In the genomic region with DNA sequence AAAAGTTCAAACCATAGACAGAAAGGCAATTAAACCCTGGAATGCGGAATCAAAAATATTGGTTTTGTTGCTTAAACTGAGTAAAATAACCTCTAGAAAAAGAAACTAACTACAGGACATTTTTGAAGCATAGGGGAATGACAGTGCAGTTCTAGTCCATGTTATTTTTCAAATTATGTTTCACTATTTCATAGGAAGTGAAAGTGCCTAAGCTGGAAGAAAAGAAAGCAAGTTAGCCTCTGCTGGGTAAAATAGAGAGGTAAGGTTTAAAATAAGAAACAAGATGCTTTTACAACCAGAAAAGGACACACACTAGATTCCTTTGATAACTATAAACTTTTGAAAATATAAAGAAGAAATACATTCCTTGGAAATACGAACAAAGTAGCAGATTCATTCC, we compare ENCODE assay signal across 11 cellular contexts. TPM values are rescaled to one million over a fixed set of nuclear protein-coding genes. Genes with fewer than 3 reads are reported as not detected.
DNase-seq lines count a peak whose midpoint lies in the region; ATAC-seq and TF ChIP-seq lines count a peak whose summit lies in the region.
"Had no signal": no experiment of that assay in that cellular context is flagged by ENCODE, and none has a peak within 500 bp of the region (broad histone marks: within the 10 kb centered on the region; RNA-seq: fewer than 3 reads in every experiment).

No MANE protein-coding gene starts in this region.

- no peak overlapping the region for H3K27ac Mint-ChIP-seq in activated naive CD4-positive, alpha-beta T cell treated with anti-CD3 and anti-CD28 coated beads for 36 hours
- H3K27ac Mint-ChIP-seq in activated CD4-positive, alpha-beta memory T cell treated with anti-CD3 and anti-CD28 coated beads, Interleukin-2, amount 10 ng/mL, durations not matched to agents 7 days and 5 days = peak overlapping the region; percentile 94
- H3K27ac Mint-ChIP-seq: brain had no signal

- H3K4me1 ChIP-seq in thoracic aorta (ENCODE audit: control insufficient read depth in 1 of 2, low read depth in 2 of 2) (no peaks in the 10 kb centered on the region), foreskin keratinocyte (no peaks in the 10 kb centered on the region), tibial artery (no peaks in the 10 kb centered on the region)

- TF ChIP-seq CTCF in thoracic aorta (IDR thresholded peaks at IDR 0.05) (no peak), foreskin keratinocyte (conservative IDR thresholded peaks at IDR 0.05) (no peak), tibial artery (IDR thresholded peaks at IDR 0.05) (no peak)

- no peaks in the 10 kb centered on the region for H3K36me3 ChIP-seq in thoracic aorta
- no peaks in the 10 kb centered on the region for H3K36me3 ChIP-seq in tibial artery

- no peaks in the 10 kb centered on the region for H3K27me3 Mint-ChIP-seq in activated naive CD4-positive, alpha-beta T cell treated with anti-CD3 and anti-CD28 coated beads for 36 hours (ENCODE audit: low read depth)
- H3K27me3 Mint-ChIP-seq in activated CD4-positive, alpha-beta memory T cell treated with anti-CD3 and anti-CD28 coated beads, Interleukin-2, amount 10 ng/mL, durations not matched to agents 7 days and 5 days = peaks cover 2% of the 10 kb centered on the region

- peak overlapping the region; percentile 43 for H3K4me3 Mint-ChIP-seq in activated naive CD4-positive, alpha-beta T cell treated with anti-CD3 and anti-CD28 coated beads for 36 hours
- H3K4me3 Mint-ChIP-seq in activated CD4-positive, alpha-beta memory T cell treated with anti-CD3 and anti-CD28 coated beads, Interleukin-2, amount 10 ng/mL, durations not matched to agents 7 days and 5 days = peak overlapping the region; percentile 92
- H3K4me3 Mint-ChIP-seq: brain had no signal

- peak; percentile 28 for ATAC-seq in HG03460 (IDR thresholded peaks at IDR 0.05; ENCODE audit: unreplicated experiment)
- ATAC-seq in thoracic aorta (ENCODE audit: insufficient number of reproducible peaks, low FRiP score, low read depth) = no peak
- no peak for ATAC-seq in HG02840 (IDR thresholded peaks at IDR 0.05; ENCODE audit: low FRiP score, unreplicated experiment)
- no peak for ATAC-seq in foreskin keratinocyte

- no peaks in the 10 kb centered on the region for H3K27me3 ChIP-seq in thoracic aorta (replicated peaks; ENCODE audit: insufficient read depth)
- no peaks in the 10 kb centered on the region for H3K27me3 ChIP-seq in foreskin keratinocyte
- no peaks in the 10 kb centered on the region for H3K27me3 ChIP-seq in tibial artery

- intact Hi-C loops in activated naive CD4-positive, alpha-beta T cell treated with anti-CD3 and anti-CD28 coated beads for 36 hours (cut with micrococcal nuclease) = loop anchor here (2.0 kb wide), 2 partner anchors 25 to 487 kb away; no protein-coding TSS in a partner anchor
- intact Hi-C loops in tibial artery (cut with DNase I; ENCODE audit: low total_unique reads) = no loop called here

- DNase-seq in activated naive CD4-positive, alpha-beta T cell treated with anti-CD3 and anti-CD28 coated beads for 36 hours = no peak
- DNase-seq in activated naive CD4-positive, alpha-beta T cell treated with Interleukin-2 at 50 U/mL for 16 hours = no peak
- DNase-seq in activated CD4-positive, alpha-beta memory T cell treated with anti-CD3 and anti-CD28 coated beads, Interleukin-2, amount 10 ng/mL, durations not matched to agents 7 days and 5 days = no peak
- DNase-seq in thoracic aorta (ENCODE audit: low spot score) (no peak), foreskin keratinocyte (no peak), tibial artery (no peak)
- DNase-seq: NCI-H1694 had no signal

- H3K27ac ChIP-seq in thoracic aorta (peak overlapping the region in 1 of 2 donors; percentile 2), foreskin keratinocyte (no peak overlapping the region), tibial artery (no peak overlapping the region)

- no peaks in the 10 kb centered on the region for H3K36me3 Mint-ChIP-seq in activated naive CD4-positive, alpha-beta T cell treated with anti-CD3 and anti-CD28 coated beads for 36 hours (ENCODE audit: low read depth)
- peaks cover 28% of the 10 kb centered on the region for H3K36me3 Mint-ChIP-seq in activated CD4-positive, alpha-beta memory T cell treated with anti-CD3 and anti-CD28 coated beads, Interleukin-2, amount 10 ng/mL, durations not matched to agents 7 days and 5 days (ENCODE audit: low read depth)
- H3K36me3 Mint-ChIP-seq: brain had no signal

- H3K4me1 Mint-ChIP-seq in activated naive CD4-positive, alpha-beta T cell treated with anti-CD3 and anti-CD28 coated beads for 36 hours (ENCODE audit: low read depth) = peaks cover 44% of the 10 kb centered on the region
- H3K4me1 Mint-ChIP-seq in activated CD4-positive, alpha-beta memory T cell treated with anti-CD3 and anti-CD28 coated beads, Interleukin-2, amount 10 ng/mL, durations not matched to agents 7 days and 5 days = peaks cover 53% of the 10 kb centered on the region
- H3K4me1 Mint-ChIP-seq: brain had no signal

- POLR2A ChIA-PET in activated CD4-positive, alpha-beta memory T cell treated with anti-CD3 and anti-CD28 coated beads, Interleukin-2, amount 10 ng/mL, durations not matched to agents 7 days and 5 days (lab: Charles Lee) = interaction anchor here (1.9 to 5.3 kb wide), 5 partner anchors 10 to 83 kb away, joined by 8 to 67 read pairs (median 54); partner anchors contain the start of gene CLEC2D

- H3K9me3 ChIP-seq in thoracic aorta = no peaks in the 10 kb centered on the region
- no peaks in the 10 kb centered on the region for H3K9me3 ChIP-seq in tibial artery

- CTCF ChIA-PET in activated naive CD4-positive, alpha-beta T cell treated with anti-CD3 and anti-CD28 coated beads for 36 hours (lab: Charles Lee) = interaction anchor here (2.2 to 2.8 kb wide), 2 partner anchors 11 kb away, joined by 10 to 15 read pairs; no protein-coding TSS in a partner anchor
- CTCF ChIA-PET in activated CD4-positive, alpha-beta memory T cell treated with anti-CD3 and anti-CD28 coated beads, Interleukin-2, amount 10 ng/mL, durations not matched to agents 7 days and 5 days (lab: Charles Lee) = interaction anchor here (1.0 to 2.4 kb wide), 2 partner anchors 11 to 81 kb away, joined by 3 to 13 read pairs; no protein-coding TSS in a partner anchor

- H3K4me3 ChIP-seq in thoracic aorta (peak overlapping the region; percentile 12), tibial artery (no peak overlapping the region)

- H3K9me3 Mint-ChIP-seq in activated naive CD4-positive, alpha-beta T cell treated with anti-CD3 and anti-CD28 coated beads for 36 hours = peaks cover 3% of the 10 kb centered on the region
- peaks cover 3% of the 10 kb centered on the region for H3K9me3 Mint-ChIP-seq in activated CD4-positive, alpha-beta memory T cell treated with anti-CD3 and anti-CD28 coated beads, Interleukin-2, amount 10 ng/mL, durations not matched to agents 7 days and 5 days
- H3K9me3 Mint-ChIP-seq: brain had no signal

RNA-seq across cellular contexts. Expression of gene CLECL1, which starts 1.1 kb away (rescaled TPM):
- total RNA-seq in activated naive CD4-positive, alpha-beta T cell treated with anti-CD3 and anti-CD28 coated beads for 36 hours = 1 to 10 TPM; 1.7 to 1.9 TPM
- total RNA-seq in activated CD4-positive, alpha-beta memory T cell treated with anti-CD3 and anti-CD28 coated beads, Interleukin-2, amount 10 ng/mL, durations not matched to agents 7 days and 5 days = 10 to 100 TPM; 13.5 to 15.4 TPM
- total RNA-seq in thoracic aorta (1 to 10 TPM in 1 of 2 donors, not detected in 1; 1.9 TPM), foreskin keratinocyte (not detected in 2 replicates)
- not detected in 2 replicates for polyA plus RNA-seq in foreskin keratinocyte
- total RNA-seq: glomerular endothelial cell had no signal

RNA-seq across cellular contexts. Expression of gene CD69, which starts 28.9 kb away (rescaled TPM):
- 100 to 1,000 TPM; 150 to 153 TPM for total RNA-seq in activated naive CD4-positive, alpha-beta T cell treated with anti-CD3 and anti-CD28 coated beads for 36 hours
- total RNA-seq in activated CD4-positive, alpha-beta memory T cell treated with anti-CD3 and anti-CD28 coated beads, Interleukin-2, amount 10 ng/mL, durations not matched to agents 7 days and 5 days = 100 to 1,000 TPM; 196 to 197 TPM
- total RNA-seq in thoracic aorta (10 to 100 TPM in 1 of 2 donors, 1 to 10 TPM in 1; 5.8 to 40.3 TPM), foreskin keratinocyte (not detected in 2 replicates)
- not detected in 2 replicates for polyA plus RNA-seq in foreskin keratinocyte

Comparison
In these comparisons a context has a peak if more than half of its experiments do, and no peak if none do; other contexts are left out.
1. RNA of gene CLECL1, which starts 1.1 kb away (total RNA-seq): 13.5 to 15.4 TPM in activated CD4-positive, alpha-beta memory T cell treated with anti-CD3 and anti-CD28 coated beads, Interleukin-2, amount 10 ng/mL, durations not matched to agents 7 days and 5 days; 1.9 TPM in thoracic aorta, 1.7 to 1.9 TPM in activated naive CD4-positive, alpha-beta T cell treated with anti-CD3 and anti-CD28 coated beads for 36 hours and not detected in foreskin keratinocyte; every median in the first group is over 4 times any median in the second.